ENCODE assay signal across 11 cellular contexts in the genomic region with DNA sequence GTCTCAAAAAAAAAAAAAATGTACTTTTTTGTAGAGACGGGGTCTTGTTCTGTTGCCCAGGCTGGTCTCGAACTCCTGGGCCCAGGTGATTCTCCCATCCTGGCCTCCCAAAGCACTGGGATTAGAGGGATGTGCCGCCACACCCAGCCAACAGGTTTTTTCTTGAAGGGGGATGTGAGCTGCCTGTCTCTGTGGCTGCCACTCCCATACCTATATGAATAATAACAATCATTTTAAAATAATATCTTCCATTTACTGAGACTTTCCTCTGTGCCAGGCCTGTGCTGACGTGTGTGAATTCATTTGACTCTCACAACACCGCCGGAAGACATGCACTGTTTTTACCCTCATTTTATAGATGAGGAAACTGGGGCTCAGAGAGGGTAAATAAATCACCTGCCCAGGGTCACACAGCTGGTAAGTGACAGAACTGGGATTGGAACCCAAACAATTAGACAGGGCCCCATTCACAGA. TPM values are rescaled to one million over a fixed set of nuclear protein-coding genes. Genes with fewer than 3 reads are reported as not detected.
A peak's percentile ranks its signal among the peaks of the same experiment; 100 is the strongest.
DNase-seq lines count a peak whose midpoint lies in the region; ATAC-seq and TF ChIP-seq lines count a peak whose summit lies in the region.
"Had no signal": no experiment of that assay in that cellular context is flagged by ENCODE, and none has a peak within 500 bp of the region (broad histone marks: within the 10 kb centered on the region; RNA-seq: fewer than 3 reads in every experiment).

No MANE protein-coding gene starts in this region.

- 51 to 65% (median 54%) methylated on average over 6 of the region's 6 CpGs for WGBS in spleen, 5 donors

- H3K36me3 ChIP-seq in HEK293 (ENCODE audit: control insufficient read depth in 2 of 2, insufficient read depth in 1 of 2, low read length in 2 of 2) (no peaks in the 10 kb centered on the region), spleen (no peaks in the 10 kb centered on the region)

- TF ChIP-seq CTCF in HEK293 (tag by site-specific recombination; IDR thresholded peaks at IDR 0.05) (no peak), spleen (IDR thresholded peaks at IDR 0.05 in 8 of 11, conservative IDR thresholded peaks at IDR 0.05 in 3 of 11) (no peak)

- no peaks in the 10 kb centered on the region for H3K27me3 Mint-ChIP-seq in T-helper 17 cell
- H3K27me3 Mint-ChIP-seq in immature natural killer cell (ENCODE audit: low read depth in 3 of 3): peaks cover 0 to 5% (median 4%) of the 10 kb centered on the region in 3 donors
- H3K27me3 Mint-ChIP-seq in activated naive CD8-positive, alpha-beta T cell treated with anti-CD3 and anti-CD28 coated beads for 36 hours: no peaks in the 10 kb centered on the region
- H3K27me3 Mint-ChIP-seq: IgD-negative memory B cell had no signal

- H3K9me3 ChIP-seq in HEK293 (ENCODE audit: control insufficient read depth, insufficient read depth, low read depth, low read length) (no peaks in the 10 kb centered on the region), T-helper 17 cell (ENCODE audit: control insufficient read depth, low read length, poor library complexity, severe bottlenecking) (no peaks in the 10 kb centered on the region), spleen (no peaks in the 10 kb centered on the region)

- H3K4me3 ChIP-seq in HEK293 (ENCODE audit: low read depth, low read length) (no peak overlapping the region), spleen (peak overlapping the region in 1 of 8 donors; percentile 30)

- CTCF ChIA-PET in HEK293 (lab: Yijun Ruan, JAX): interaction anchor here (0.6 to 3.2 kb wide), 7 partner anchors 8 to 123 kb away, joined by 3 to 14 read pairs (median 4); no protein-coding TSS in a partner anchor

- H3K27me3 ChIP-seq in spleen (replicated peaks in 1 of 7): no peaks in the 10 kb centered on the region

- POLR2A ChIA-PET in HEK293 (lab: Yijun Ruan, JAX): interaction anchor here (0.7 kb wide), 1 partner anchor 30 kb away, joined by 3 read pairs; no protein-coding TSS in a partner anchor

- H3K4me1 ChIP-seq in HEK293 (ENCODE audit: control insufficient read depth, insufficient read depth, low read length): peaks cover 4% of the 10 kb centered on the region
- peaks cover 44 to 100% (median 88%) of the 10 kb centered on the region in 6 donors for H3K4me1 ChIP-seq in spleen

- H3K4me1 Mint-ChIP-seq in T-helper 17 cell (peaks cover 14% of the 10 kb centered on the region), immature natural killer cell (peaks cover 33 to 40% of the 10 kb centered on the region in 2 donors)
- H3K4me1 Mint-ChIP-seq in activated naive CD8-positive, alpha-beta T cell treated with anti-CD3 and anti-CD28 coated beads for 36 hours: peaks cover 6% of the 10 kb centered on the region

- no peaks in the 10 kb centered on the region for H3K36me3 Mint-ChIP-seq in T-helper 17 cell (ENCODE audit: low read depth)
- H3K36me3 Mint-ChIP-seq in immature natural killer cell: no peaks in the 10 kb centered on the region
- no peaks in the 10 kb centered on the region for H3K36me3 Mint-ChIP-seq in activated naive CD8-positive, alpha-beta T cell treated with anti-CD3 and anti-CD28 coated beads for 36 hours
- H3K36me3 Mint-ChIP-seq: IgD-negative memory B cell had no signal

- no peaks in the 10 kb centered on the region for H3K9me3 Mint-ChIP-seq in immature natural killer cell
- H3K9me3 Mint-ChIP-seq in activated naive CD8-positive, alpha-beta T cell treated with anti-CD3 and anti-CD28 coated beads for 36 hours: no peaks in the 10 kb centered on the region
- H3K9me3 Mint-ChIP-seq: activated T-helper 1 cell treated with anti-CD3 and anti-CD28 coated beads, Interleukin-12 subunit alpha, Interleukin-12 subunit beta, Interleukin-2, Interleukin-4 antibody, amounts not matched to agents 30 ng/mL and 10 ng/mL and 1 ng/mL, durations not matched to agents 14 hours and 24 hours and 36 hours; H9; IgD-negative memory B cell had no signal

- TF ChIP-seq POLR2A in spleen (IDR thresholded peaks at IDR 0.05): no peak

- peak; percentile 64 for ATAC-seq in T-helper 17 cell
- no peak for ATAC-seq in GM19351 (IDR thresholded peaks at IDR 0.05; ENCODE audit: unreplicated experiment)

- DNase-seq in T-helper 17 cell (no peak), immature natural killer cell (no peak), spleen (no peak), NCI-H2227 treated with DMSO at 0.1 percent for 48 hours (lab: John Stamatoyannopoulos, UW) (no peak), foreskin melanocyte (no peak)
- no peak for DNase-seq in activated naive CD8-positive, alpha-beta T cell treated with anti-CD3 and anti-CD28 coated beads for 36 hours

- intact Hi-C loops in spleen (cut with DNase I; ENCODE audit: low total_unique reads): no loop called here

- H3K4me3 Mint-ChIP-seq in T-helper 17 cell (no peak overlapping the region), immature natural killer cell (no peak overlapping the region)
- no peak overlapping the region for H3K4me3 Mint-ChIP-seq in activated naive CD8-positive, alpha-beta T cell treated with anti-CD3 and anti-CD28 coated beads for 36 hours
- H3K4me3 Mint-ChIP-seq: activated T-helper 1 cell treated with anti-CD3 and anti-CD28 coated beads, Interleukin-12 subunit alpha, Interleukin-12 subunit beta, Interleukin-2, Interleukin-4 antibody, amounts not matched to agents 30 ng/mL and 10 ng/mL and 1 ng/mL, durations not matched to agents 14 hours and 24 hours and 36 hours; H9; IgD-negative memory B cell had no signal

- no peak overlapping the region for H3K27ac ChIP-seq in HEK293 (ENCODE audit: extremely low read depth, low read depth, low read length)
- peak overlapping the region; percentile 42 to 99 (median 97) for H3K27ac ChIP-seq in spleen

- H3K27ac Mint-ChIP-seq in T-helper 17 cell: no peak overlapping the region
- peak overlapping the region in 4 of 6 donors; percentile 10 to 63 (median 48) for H3K27ac Mint-ChIP-seq in immature natural killer cell
- H3K27ac Mint-ChIP-seq in activated naive CD8-positive, alpha-beta T cell treated with anti-CD3 and anti-CD28 coated beads for 36 hours: no peak overlapping the region
- H3K27ac Mint-ChIP-seq: activated T-helper 1 cell treated with anti-CD3 and anti-CD28 coated beads, Interleukin-12 subunit alpha, Interleukin-12 subunit beta, Interleukin-2, Interleukin-4 antibody, amounts not matched to agents 30 ng/mL and 10 ng/mL and 1 ng/mL, durations not matched to agents 14 hours and 24 hours and 36 hours; H9 had no signal

TF ChIP-seq in HEK293, 187 proteins besides CTCF, POLR2A, EP300 and RAD21:
- TF ChIP-seq ZBTB48 (tag by site-specific recombination; IDR thresholded peaks at IDR 0.05): no peak
- TF ChIP-seq ZNF48 (tag by site-specific recombination; IDR thresholded peaks at IDR 0.05): no peak
- 0 out of 2 replicates have a peak, but pooled peaks have one; percentile 18 for TF ChIP-seq ZNF768 (tag by site-specific recombination; IDR thresholded peaks at IDR 0.05)

RNA-seq across cellular contexts. Expression of a gene that starts 7.2 kb away (rescaled TPM):
- total RNA-seq in T-helper 17 cell (100 to 1,000 TPM; 149 to 168 TPM), spleen (100 to 1,000 TPM in 4 of 7 donors, 10 to 100 TPM in 3; 64.3 to 229 (median 145) TPM)
- polyA plus RNA-seq in immature natural killer cell (10 to 100 TPM in 2 of 3 donors, 1 to 10 TPM in 1; 5.6 to 10.2 (median 10.2) TPM), spleen (10 to 100 TPM; 26.5 to 56.7 (median 37.7) TPM)
- 10 to 100 TPM; 19.0 to 23.8 TPM for total RNA-seq in activated naive CD8-positive, alpha-beta T cell treated with anti-CD3 and anti-CD28 coated beads for 36 hours

RNA-seq across cellular contexts. Expression of a gene that starts 36.4 kb away (rescaled TPM):
- total RNA-seq in T-helper 17 cell (not detected), spleen (not detected)
- polyA plus RNA-seq in immature natural killer cell (not detected), spleen (not detected)
- total RNA-seq in activated naive CD8-positive, alpha-beta T cell treated with anti-CD3 and anti-CD28 coated beads for 36 hours: not detected
- total RNA-seq: activated T-helper 1 cell treated with anti-CD3 and anti-CD28 coated beads, Interleukin-12 subunit alpha, Interleukin-12 subunit beta, Interleukin-2, Interleukin-4 antibody, amounts not matched to agents 30 ng/mL and 10 ng/mL and 1 ng/mL, durations not matched to agents 14 hours and 24 hours and 36 hours had no signal
- polyA plus RNA-seq: IgD-negative memory B cell had no signal

RNA-seq across cellular contexts. Expression of a gene that starts 42.3 kb away (rescaled TPM):
- total RNA-seq in T-helper 17 cell (not detected), spleen (not detected)
- polyA plus RNA-seq in immature natural killer cell (not detected), spleen (not detected)
- not detected for total RNA-seq in activated naive CD8-positive, alpha-beta T cell treated with anti-CD3 and anti-CD28 coated beads for 36 hours
- total RNA-seq: activated T-helper 1 cell treated with anti-CD3 and anti-CD28 coated beads, Interleukin-12 subunit alpha, Interleukin-12 subunit beta, Interleukin-2, Interleukin-4 antibody, amounts not matched to agents 30 ng/mL and 10 ng/mL and 1 ng/mL, durations not matched to agents 14 hours and 24 hours and 36 hours; H9 had no signal
- polyA plus RNA-seq: IgD-negative memory B cell had no signal

Comparison
In these comparisons a context has a peak if more than half of its experiments do, and no peak if none do; other contexts are left out.
1. H3K27ac Mint-ChIP-seq: peak in immature natural killer cell (4 of 6); none in T-helper 17 cell (single experiment) and activated naive CD8-positive, alpha-beta T cell treated with anti-CD3 and anti-CD28 coated beads for 36 hours (single experiment).